ENCODE assay signal across 27 cellular contexts in genomic region chr22:42432818-42433217, GRCh38. TPM values are rescaled to one million over a fixed set of nuclear protein-coding genes. Genes with fewer than 3 reads are reported as not detected.
A peak's percentile ranks its signal among the peaks of the same experiment; 100 is the strongest.
DNase-seq lines count a peak whose midpoint lies in the region; TF ChIP-seq lines count a peak whose summit lies in the region.
"Had no signal": no experiment of that assay in that cellular context is flagged by ENCODE, and none has a peak within 500 bp of the region (broad histone marks: within the 10 kb centered on the region; RNA-seq: fewer than 3 reads in every experiment).

No MANE protein-coding gene starts in this region.

- intact Hi-C loops in spleen (cut with DNase I; ENCODE audit: low total_unique reads) = no loop called here

- TF ChIP-seq POLR2A in NB4 (IDR thresholded peaks at IDR 0.05; ENCODE audit: extremely low read depth, insufficient read length) = no peak
- TF ChIP-seq POLR2A in spleen (IDR thresholded peaks at IDR 0.05) = no peak

- peaks cover 10 to 97% (median 45%) of the 10 kb centered on the region in 6 donors for H3K4me1 ChIP-seq in spleen
- H3K4me1 ChIP-seq: A549 had no signal

- H3K4me3 ChIP-seq in NB4 (ENCODE audit: low read depth, low read length) = peak overlapping the region; percentile 68
- H3K4me3 ChIP-seq in spleen = peak overlapping the region in 2 of 8 donors; percentile 49 to 69
- H3K4me3 ChIP-seq: A549, GM12878, ovary had no signal

- WGBS in spleen, 5 donors = 74 to 85% (median 82%) methylated on average over 7 to 8 of the region's 8 CpGs

- H3K27ac ChIP-seq in spleen = peak overlapping the region in 7 of 8 donors; percentile 80 to 97 (median 89)
- H3K27ac ChIP-seq: A549, ovary had no signal

- peaks cover 0 to 8% (median 0%) of the 10 kb centered on the region in 6 donors for H3K36me3 ChIP-seq in spleen
- H3K36me3 ChIP-seq: esophagus muscularis mucosa, ovary, thoracic aorta had no signal

- TF ChIP-seq CTCF in NB4 (IDR thresholded peaks at IDR 0.05; ENCODE audit: low read depth, low read length) (no peak), spleen (IDR thresholded peaks at IDR 0.05 in 8 of 11, conservative IDR thresholded peaks at IDR 0.05 in 3 of 11) (no peak)

- H3K27me3 ChIP-seq in spleen (replicated peaks in 1 of 7) = peaks cover 0 to 83% (median 9%) of the 10 kb centered on the region in 7 donors
- H3K27me3 ChIP-seq: ovary had no signal

- H3K9me3 ChIP-seq in spleen = no peaks in the 10 kb centered on the region
- H3K9me3 ChIP-seq: A549, esophagus muscularis mucosa, ovary, thoracic aorta had no signal

- DNase-seq in NCI-H1694 (lab: John Stamatoyannopoulos, UW) (peak; percentile 12), NCI-H1694 treated with DMSO at 0.1 percent for 48 hours (lab: John Stamatoyannopoulos, UW) (no peak), NB4 (ENCODE audit: low read depth) (no peak), iPS-NIHi11 (ENCODE audit: low spot score) (peak; percentile 53), spleen (no peak), occipital lobe (lab: John Stamatoyannopoulos, UW) (no peak), cerebellum (ENCODE audit: low spot score) (no peak)
- no peak for DNase-seq in stimulated activated CD4-positive, alpha-beta T cell treated with anti-CD3 and anti-CD28 coated beads, Interleukin-2, amount 100 ng/mL, for 24 hours
- DNase-seq: activated CD4-positive, alpha-beta T cell treated with anti-CD3 and anti-CD28 coated beads for 36 hours; activated CD8-positive, alpha-beta memory T cell treated with anti-CD3 and anti-CD28 coated beads, Interleukin-2, amount 50 U/mL, for 48 hours; activated CD8-positive, alpha-beta T cell treated with anti-CD3 and anti-CD28 coated beads for 36 hours; activated naive CD4-positive, alpha-beta T cell treated with anti-CD3 and anti-CD28 coated beads for 36 hours; CD8-positive, alpha-beta memory T cell; dermis blood vessel endothelial cell; DMS 273 treated with DMSO at 0.1 percent for 48 hours; foreskin fibroblast; NCI-H187 treated with DMSO at 0.1 percent for 48 hours; NCI-H526 treated with DMSO at 0.1 percent for 48 hours; ovary; SHP77; small intestine; stimulated activated naive CD8-positive, alpha-beta T cell treated with anti-CD3 and anti-CD28 coated beads, Interleukin-15, Interleukin-2, amounts not matched to agents 100 U/mL and 50 U/mL, for 24 hours had no signal

RNA-seq across cellular contexts. Expression of gene NFAM1, which starts 0.6 kb away (rescaled TPM):
- 10 to 100 TPM; 18.7 to 56.6 (median 39.0) TPM for total RNA-seq in spleen
- 10 to 100 TPM in 1 of 3 donors, 1 to 10 TPM in 2; 2.0 to 10.6 (median 3.0) TPM for polyA plus RNA-seq in spleen
- 0.62 TPM for total RNA-seq in occipital lobe
- total RNA-seq in cerebellum = 0.54 TPM
- total RNA-seq: dermis blood vessel endothelial cell, lung microvascular endothelial cell had no signal
- polyA plus RNA-seq: A549; CD8-positive, alpha-beta memory T cell had no signal

Comparison
In these comparisons a context has a peak if more than half of its experiments do, and no peak if none do; other contexts are left out.
1. DNase-seq: peak in NCI-H1694 (single experiment) and iPS-NIHi11 (single experiment); none in NCI-H1694 treated with DMSO at 0.1 percent for 48 hours (single experiment), NB4 (single experiment), spleen (single experiment), stimulated activated CD4-positive, alpha-beta T cell treated with anti-CD3 and anti-CD28 coated beads, Interleukin-2, amount 100 ng/mL, for 24 hours (0 of 2), occipital lobe (single experiment) and cerebellum (single experiment).
2. RNA of gene NFAM1, which starts 0.6 kb away (total RNA-seq): 18.7 to 56.6 TPM in spleen; 0.62 TPM in occipital lobe (single experiment) and 0.54 TPM in cerebellum (single experiment); every median in the first group is over 10 times any median in the second.